ENCODE assay signal across 30 cellular contexts in genomic region chr2:133461484-133461883, GRCh38.
"Had no signal": no experiment of that assay in that cellular context is flagged by ENCODE, and none has a peak within 500 bp of the region (broad histone marks: within the 10 kb centered on the region; RNA-seq: fewer than 3 reads in every experiment).

No MANE protein-coding gene starts in this region.

- H3K36me3 Mint-ChIP-seq: naive thymus-derived CD8-positive, alpha-beta T cell had no signal

- H3K36me3 ChIP-seq: gastroesophageal sphincter, lower lobe of right lung, right atrium auricular region, suprapubic skin, tibial artery, upper lobe of right lung had no signal

- H3K9me3 ChIP-seq: gastroesophageal sphincter, lower lobe of right lung, psoas muscle, right atrium auricular region, suprapubic skin, tibial artery, upper lobe of right lung had no signal

- H3K27ac ChIP-seq: gastroesophageal sphincter, lower lobe of right lung, parathyroid adenoma, psoas muscle, right atrium auricular region, suprapubic skin, tibial artery, upper lobe of right lung had no signal

- H3K4me1 Mint-ChIP-seq: activated B cell treated with CpG ODN at 0.5 μM for 24 hours; activated naive CD8-positive, alpha-beta T cell treated with anti-CD3 and anti-CD28 coated beads, Interleukin-2, amount 50 U/mL, for 24 hours; activated T-helper 17 cell treated with anti-CD3 and anti-CD28 coated beads, Interleukin-2, amount 50 U/mL, for 72 hours; central memory CD8-positive, alpha-beta T cell; naive thymus-derived CD8-positive, alpha-beta T cell; neural crest cell had no signal

- H2AFZ ChIP-seq: parathyroid adenoma had no signal

- DNase-seq: activated B cell treated with CpG ODN at 0.5 μM for 24 hours; activated CD4-positive, alpha-beta T cell treated with anti-CD3 and anti-CD28 coated beads, Interleukin-2, amount 50 U/mL, for 1 hour; activated CD8-positive, alpha-beta T cell treated with anti-CD3 and anti-CD28 coated beads for 36 hours; activated gamma-delta T cell treated with Interleukin-2 at 50 U/mL for 16 hours; activated naive CD4-positive, alpha-beta T cell treated with anti-CD3 and anti-CD28 coated beads, Interleukin-2, amount 50 U/mL, for 16 hours; activated naive CD8-positive, alpha-beta T cell treated with anti-CD3 and anti-CD28 coated beads, Interleukin-2, amount 50 U/mL, for 24 hours; activated T-cell treated with anti-CD3 and anti-CD28 coated beads, Interleukin-2, amount 50 U/mL, for 4 hours; amygdala; effector CD4-positive, alpha-beta T cell; erythroblast; head of caudate nucleus; hypothalamus; lower lobe of right lung; mesenchymal stem cell; naive thymus-derived CD8-positive, alpha-beta T cell; occipital lobe; psoas muscle; stimulated activated naive CD4-positive, alpha-beta T cell; tibial artery; upper lobe of right lung had no signal

- ATAC-seq: activated CD8-positive, alpha-beta T cell treated with anti-CD3 and anti-CD28 coated beads for 36 hours; activated naive CD8-positive, alpha-beta T cell treated with anti-CD3 and anti-CD28 coated beads, Interleukin-2, amount 50 U/mL, for 24 hours; activated T-cell treated with anti-CD3 and anti-CD28 coated beads, Interleukin-2, amount 50 U/mL, for 4 hours; activated T-helper 17 cell treated with anti-CD3 and anti-CD28 coated beads, Interleukin-2, amount 50 U/mL, for 72 hours; gastroesophageal sphincter; left lobe of liver; lower lobe of right lung; naive thymus-derived CD8-positive, alpha-beta T cell; psoas muscle; upper lobe of right lung had no signal

- H3K4me1 ChIP-seq: gastroesophageal sphincter, lower lobe of right lung, parathyroid adenoma, psoas muscle, right atrium auricular region, suprapubic skin, tibial artery, upper lobe of right lung had no signal

- H3K27me3 Mint-ChIP-seq: activated B cell treated with CpG ODN at 0.5 μM for 24 hours; activated CD8-positive, alpha-beta T cell treated with anti-CD3 and anti-CD28 coated beads for 36 hours; activated naive CD8-positive, alpha-beta T cell treated with anti-CD3 and anti-CD28 coated beads, Interleukin-2, amount 50 U/mL, for 24 hours; activated T-helper 17 cell treated with anti-CD3 and anti-CD28 coated beads, Interleukin-2, amount 50 U/mL, for 72 hours; central memory CD8-positive, alpha-beta T cell; dendritic cell treated with granulocyte-macrophage colony-stimulating factor and Interleukin-4, amounts not matched to agents 40 ng/mL and 50 ng/mL, for 4 days; naive thymus-derived CD8-positive, alpha-beta T cell had no signal

- H3K9me3 Mint-ChIP-seq: activated B cell treated with CpG ODN at 0.5 μM for 24 hours; activated CD8-positive, alpha-beta T cell treated with anti-CD3 and anti-CD28 coated beads for 36 hours; activated naive CD8-positive, alpha-beta T cell treated with anti-CD3 and anti-CD28 coated beads, Interleukin-2, amount 50 U/mL, for 24 hours; activated T-cell treated with anti-CD3 and anti-CD28 coated beads, Interleukin-2, amount 50 U/mL, for 4 hours; activated T-helper 17 cell treated with anti-CD3 and anti-CD28 coated beads, Interleukin-2, amount 50 U/mL, for 72 hours; central memory CD8-positive, alpha-beta T cell; dendritic cell treated with granulocyte-macrophage colony-stimulating factor and Interleukin-4, amounts not matched to agents 40 ng/mL and 50 ng/mL, for 4 days; T-helper 2 cell treated with Interferon-gamma antibody and Interleukin-4, amounts not matched to agents 5 μg/mL and 100 μg/mL, for 36 hours had no signal

- H3K4me3 Mint-ChIP-seq: activated B cell treated with CpG ODN at 0.5 μM for 24 hours; activated CD8-positive, alpha-beta T cell treated with anti-CD3 and anti-CD28 coated beads for 36 hours; activated naive CD8-positive, alpha-beta T cell treated with anti-CD3 and anti-CD28 coated beads, Interleukin-2, amount 50 U/mL, for 24 hours; activated T-cell treated with anti-CD3 and anti-CD28 coated beads, Interleukin-2, amount 50 U/mL, for 4 hours; activated T-helper 17 cell treated with anti-CD3 and anti-CD28 coated beads, Interleukin-2, amount 50 U/mL, for 72 hours; central memory CD8-positive, alpha-beta T cell; dendritic cell treated with granulocyte-macrophage colony-stimulating factor and Interleukin-4, amounts not matched to agents 40 ng/mL and 50 ng/mL, for 4 days; naive thymus-derived CD8-positive, alpha-beta T cell; neural crest cell; T-helper 2 cell treated with Interferon-gamma antibody and Interleukin-4, amounts not matched to agents 5 μg/mL and 100 μg/mL, for 36 hours had no signal

- H3K27ac Mint-ChIP-seq: activated B cell treated with CpG ODN at 0.5 μM for 24 hours; activated CD8-positive, alpha-beta T cell treated with anti-CD3 and anti-CD28 coated beads for 36 hours; activated naive CD8-positive, alpha-beta T cell treated with anti-CD3 and anti-CD28 coated beads, Interleukin-2, amount 50 U/mL, for 24 hours; activated T-helper 17 cell treated with anti-CD3 and anti-CD28 coated beads, Interleukin-2, amount 50 U/mL, for 72 hours; dendritic cell treated with granulocyte-macrophage colony-stimulating factor and Interleukin-4, amounts not matched to agents 40 ng/mL and 50 ng/mL, for 4 days; naive thymus-derived CD8-positive, alpha-beta T cell; T-helper 2 cell treated with Interferon-gamma antibody and Interleukin-4, amounts not matched to agents 5 μg/mL and 100 μg/mL, for 36 hours had no signal

- H3K9ac ChIP-seq: parathyroid adenoma had no signal

- H3K27me3 ChIP-seq: gastroesophageal sphincter, right atrium auricular region, suprapubic skin, tibial artery, upper lobe of right lung had no signal

- H3K79me2 ChIP-seq: parathyroid adenoma had no signal

- H3K4me3 ChIP-seq: gastroesophageal sphincter, lower lobe of right lung, psoas muscle, right atrium auricular region, suprapubic skin, tibial artery, upper lobe of right lung had no signal
